ENCODE assay signal across 27 cellular contexts in genomic region chr9:38179965-38180364, GRCh38.
"Had no signal": no experiment of that assay in that cellular context is flagged by ENCODE, and none has a peak within 500 bp of the region (broad histone marks: within the 10 kb centered on the region; RNA-seq: fewer than 3 reads in every experiment).

No MANE protein-coding gene starts in this region.

- H3K27ac ChIP-seq: left ventricle myocardium inferior, pancreas, prostate gland, sigmoid colon, spleen, suprapubic skin, thoracic aorta, tibial artery, uterus had no signal

- H3K36me3 ChIP-seq: left ventricle myocardium inferior, pancreas, prostate gland, sigmoid colon, spleen, suprapubic skin, thoracic aorta, tibial artery, uterus had no signal

- FAIRE-seq: islet of Langerhans, pancreas, small intestine had no signal

- H3K27me3 Mint-ChIP-seq: type B pancreatic cell had no signal

- H3K4me3 Mint-ChIP-seq: immature natural killer cell; mesothelial cell of epicardium; natural killer cell; nephron progenitor cell; stimulated activated effector memory CD8-positive, alpha-beta T cell treated with anti-CD3 and anti-CD28 coated beads, Interleukin-12 subunit alpha, Interleukin-12 subunit beta, amount 100 ng/mL, for 72 hours; stimulated activated naive CD8-positive, alpha-beta T cell treated with anti-CD3 and anti-CD28 coated beads, Interleukin-15, Interleukin-2, amounts not matched to agents 100 ng/mL and 50 ng/mL, for 24 hours; type B pancreatic cell had no signal

- DNase-seq: hypothalamus; immature natural killer cell; left ventricle myocardium inferior; mesendoderm; naive B cell; natural killer cell; nephron progenitor cell; nucleus accumbens; pancreas; posterior cingulate gyrus; right cardiac atrium; sigmoid colon; small intestine; spleen; stimulated activated CD4-positive, alpha-beta T cell treated with anti-CD3 and anti-CD28 coated beads, Interleukin-4, amount 100 ng/mL, for 24 hours; stimulated activated naive CD4-positive, alpha-beta T cell; tibial artery; uterus had no signal

- H3K4me1 ChIP-seq: left ventricle myocardium inferior, prostate gland, sigmoid colon, spleen, tibial artery, uterus had no signal

- H3K27ac Mint-ChIP-seq: immature natural killer cell; mesothelial cell of epicardium; naive B cell; natural killer cell; nephron progenitor cell; stimulated activated effector memory CD8-positive, alpha-beta T cell treated with anti-CD3 and anti-CD28 coated beads, Interleukin-12 subunit alpha, Interleukin-12 subunit beta, amount 100 ng/mL, for 72 hours; stimulated activated naive CD8-positive, alpha-beta T cell treated with anti-CD3 and anti-CD28 coated beads, Interleukin-15, Interleukin-2, amounts not matched to agents 100 ng/mL and 50 ng/mL, for 24 hours; type B pancreatic cell had no signal

- H3K4me3 ChIP-seq: left ventricle myocardium inferior, lung, pancreas, prostate gland, sigmoid colon, spleen, suprapubic skin, thoracic aorta, tibial artery, uterus had no signal

- H3K36me3 Mint-ChIP-seq: immature natural killer cell; mesothelial cell of epicardium; naive B cell; natural killer cell; stimulated activated effector memory CD8-positive, alpha-beta T cell treated with anti-CD3 and anti-CD28 coated beads, Interleukin-12 subunit alpha, Interleukin-12 subunit beta, amount 100 ng/mL, for 72 hours; type B pancreatic cell had no signal

- H3K9me3 ChIP-seq: left ventricle myocardium inferior, pancreas, prostate gland, sigmoid colon, spleen, suprapubic skin, thoracic aorta, tibial artery, uterus had no signal

- H3K9me3 Mint-ChIP-seq: natural killer cell; stimulated activated effector memory CD8-positive, alpha-beta T cell treated with anti-CD3 and anti-CD28 coated beads, Interleukin-12 subunit alpha, Interleukin-12 subunit beta, amount 100 ng/mL, for 72 hours; stimulated activated naive CD8-positive, alpha-beta T cell treated with anti-CD3 and anti-CD28 coated beads, Interleukin-15, Interleukin-2, amounts not matched to agents 100 ng/mL and 50 ng/mL, for 24 hours had no signal

- H3K27me3 ChIP-seq: pancreas, sigmoid colon, spleen, suprapubic skin, tibial artery, uterus had no signal

- ATAC-seq: natural killer cell; pancreas; right cardiac atrium; stimulated activated effector memory CD8-positive, alpha-beta T cell treated with anti-CD3 and anti-CD28 coated beads, Interleukin-12 subunit alpha, Interleukin-12 subunit beta, amount 100 ng/mL, for 72 hours had no signal

- H3K4me1 Mint-ChIP-seq: stimulated activated effector memory CD8-positive, alpha-beta T cell treated with anti-CD3 and anti-CD28 coated beads, Interleukin-12 subunit alpha, Interleukin-12 subunit beta, amount 100 ng/mL, for 72 hours had no signal
